In the genomic region with DNA sequence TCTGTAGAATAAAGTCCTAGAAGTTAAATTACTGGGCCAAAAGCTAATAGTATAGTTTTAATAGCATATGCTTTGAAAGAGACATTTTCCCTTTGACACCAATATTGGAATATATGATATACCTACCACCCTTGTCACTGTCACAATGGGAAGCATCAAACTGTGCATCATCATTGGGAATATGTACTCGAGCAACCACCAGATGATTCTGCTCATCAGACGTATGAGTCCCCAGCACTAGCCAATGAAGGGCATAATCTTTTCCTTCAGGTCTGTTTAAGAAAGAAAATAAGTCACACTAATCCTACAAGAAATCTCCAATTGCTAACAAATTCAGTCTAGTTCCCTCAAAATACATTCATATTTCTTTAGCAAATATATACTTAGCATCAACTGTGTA, we compare ENCODE assay signal across 25 cellular contexts.
"Had no signal": no experiment of that assay in that cellular context is flagged by ENCODE, and none has a peak within 500 bp of the region (broad histone marks: within the 10 kb centered on the region; RNA-seq: fewer than 3 reads in every experiment).

No MANE protein-coding gene starts in this region.

- H3K36me3 ChIP-seq: ovary, right atrium auricular region, uterus had no signal

- H3K4me2 ChIP-seq: smooth muscle cell had no signal

- H3K4me3 ChIP-seq: lower lobe of right lung, ovary, right atrium auricular region, right lobe of liver, smooth muscle cell, tibial nerve, uterus had no signal

- H3K4me3 Mint-ChIP-seq: natural killer cell; stimulated activated memory B cell treated with anti-CD40 and anti-IgM and Interleukin-4, amounts not matched to agents 10 μg/mL and 1 μg/mL and 100 μg/mL, for 72 hours; stimulated activated naive CD8-positive, alpha-beta T cell treated with anti-CD3 and anti-CD28 coated beads, Interleukin-15, amount 100 ng/mL, for 72 hours; type B pancreatic cell had no signal

- DNase-seq: hippocampal formation; kidney glomerular epithelial cell; left cardiac atrium; lower lobe of right lung; mammary epithelial cell; mesenchymal stem cell; natural killer cell; ovary; right lobe of liver; stimulated activated CD4-positive, alpha-beta T cell treated with anti-CD3 and anti-CD28 coated beads, Interleukin-1b, Interleukin-23, amount 100 ng/mL, for 48 hours; stimulated activated CD4-positive, alpha-beta T cell treated with anti-CD3 and anti-CD28 coated beads, Interleukin-2, amount 100 ng/mL, for 48 hours; stimulated activated CD4-positive, alpha-beta T cell treated with anti-CD3 and anti-CD28 coated beads, Interleukin-4, amount 100 ng/mL, for 4 hours; stimulated activated CD8-positive, alpha-beta memory T cell treated with anti-CD3 and anti-CD28 coated beads, Interleukin-4, amount 100 ng/mL, for 48 hours; stimulated activated naive CD4-positive, alpha-beta T cell treated with Interleukin-2 at 50 U/mL for 16 hours; stimulated activated naive CD8-positive, alpha-beta T cell treated with anti-CD3 and anti-CD28 coated beads, Interleukin-15, amount 100 ng/mL, for 72 hours; substantia nigra; uterus had no signal

- H3K27ac Mint-ChIP-seq: natural killer cell; stimulated activated memory B cell treated with anti-CD40 and anti-IgM and Interleukin-4, amounts not matched to agents 10 μg/mL and 1 μg/mL and 100 μg/mL, for 72 hours; stimulated activated naive CD8-positive, alpha-beta T cell treated with anti-CD3 and anti-CD28 coated beads, Interleukin-15, amount 100 ng/mL, for 72 hours; type B pancreatic cell had no signal

- H3K4me1 ChIP-seq: right atrium auricular region, right lobe of liver, uterus had no signal

- FAIRE-seq: keratinocyte had no signal

- ATAC-seq: left cardiac atrium; left lobe of liver; lower lobe of right lung; natural killer cell; right lobe of liver; stimulated activated memory B cell treated with anti-CD40 and anti-IgM and Interleukin-4, amounts not matched to agents 10 μg/mL and 1 μg/mL and 100 μg/mL, for 72 hours; stimulated activated naive CD8-positive, alpha-beta T cell treated with anti-CD3 and anti-CD28 coated beads, Interleukin-15, amount 100 ng/mL, for 72 hours had no signal

- H3K27me3 Mint-ChIP-seq: progenitor cell of endocrine pancreas; stimulated activated memory B cell treated with anti-CD40 and anti-IgM and Interleukin-4, amounts not matched to agents 10 μg/mL and 1 μg/mL and 100 μg/mL, for 72 hours; stimulated activated naive CD8-positive, alpha-beta T cell treated with anti-CD3 and anti-CD28 coated beads, Interleukin-15, amount 100 ng/mL, for 72 hours; type B pancreatic cell had no signal

- H3K9me3 Mint-ChIP-seq: natural killer cell; stimulated activated memory B cell treated with anti-CD40 and anti-IgM and Interleukin-4, amounts not matched to agents 10 μg/mL and 1 μg/mL and 100 μg/mL, for 72 hours; stimulated activated naive CD8-positive, alpha-beta T cell treated with anti-CD3 and anti-CD28 coated beads, Interleukin-15, amount 100 ng/mL, for 72 hours; type B pancreatic cell had no signal

- H3K9me3 ChIP-seq: lower lobe of right lung, ovary, right atrium auricular region, right lobe of liver, tibial nerve, uterus had no signal

- H3K27ac ChIP-seq: lower lobe of right lung, ovary, right atrium auricular region, right lobe of liver, tibial nerve, uterus had no signal

- H3K27me3 ChIP-seq: ovary, right atrium auricular region, right lobe of liver, uterus had no signal

- H3K36me3 Mint-ChIP-seq: natural killer cell had no signal
